Comparison of ENCODE assay signal across 18 cellular contexts in genomic region chr15:89790206-89790605, GRCh38. TPM values are rescaled to one million over a fixed set of nuclear protein-coding genes. Genes with fewer than 3 reads are reported as not detected.
"Had no signal": no experiment of that assay in that cellular context is flagged by ENCODE, and none has a peak within 500 bp of the region (broad histone marks: within the 10 kb centered on the region; RNA-seq: fewer than 3 reads in every experiment).

No MANE protein-coding gene starts in this region.

- H3K27ac Mint-ChIP-seq: endodermal cell, nephron had no signal

- H3K4me3 Mint-ChIP-seq: endodermal cell, nephron had no signal

- DNase-seq: cerebellar nuclear complex; colonic mucosa; effector CD4-positive, alpha-beta T cell; endodermal cell; foreskin melanocyte; heart left ventricle; hippocampal formation; mammary epithelial cell; small intestine; stimulated activated CD4-positive, alpha-beta T cell treated with anti-CD3 and anti-CD28 coated beads, Interleukin-2, amount 100 ng/mL, for 48 hours; stimulated activated naive CD4-positive, alpha-beta T cell treated with Interleukin-2 at 50 U/mL for 16 hours; upper lobe of left lung; uterus had no signal

- H3K36me3 ChIP-seq: colonic mucosa, uterus had no signal

- H3K9me3 ChIP-seq: colonic mucosa, upper lobe of left lung, uterus had no signal

- H3K4me1 ChIP-seq: colonic mucosa, uterus had no signal

- H3K27me3 ChIP-seq: colonic mucosa, heart left ventricle, upper lobe of left lung, uterus had no signal

- ATAC-seq: heart left ventricle, right cardiac atrium had no signal

- H3K4me1 Mint-ChIP-seq: endodermal cell had no signal

- H3K4me3 ChIP-seq: colonic mucosa, heart left ventricle, upper lobe of left lung, uterus had no signal

- H3K27ac ChIP-seq: colonic mucosa, heart left ventricle, upper lobe of left lung, uterus had no signal

RNA-seq across cellular contexts. Expression of gene MESP2, which starts 14.1 kb away (rescaled TPM):
- total RNA-seq: dermis microvascular lymphatic vessel endothelial cell, glomerular endothelial cell, osteocyte had no signal

RNA-seq across cellular contexts. Expression of gene MESP1, which starts 39.2 kb away (rescaled TPM):
- polyA plus RNA-seq: mammary epithelial cell had no signal
